In genomic region chr5:50406874-50407273, GRCh38 we compare ENCODE assay signal across 1 cellular context.
TF ChIP-seq lines count a peak whose summit lies in the region.

No MANE protein-coding gene starts in this region.

TF ChIP-seq in IMR-90, 13 proteins besides CTCF, POLR2A, EP300 and RAD21:
- TF ChIP-seq BHLHE40 (IDR thresholded peaks at IDR 0.05; ENCODE audit: low read depth, low read length) (no peak), ELK1 (IDR thresholded peaks at IDR 0.05; ENCODE audit: borderline replicate concordance, low read depth, low read length) (no peak), MXI1 (IDR thresholded peaks at IDR 0.05; ENCODE audit: borderline replicate concordance, low read depth, low read length) (no peak), RFX5 (IDR thresholded peaks at IDR 0.05; ENCODE audit: low read depth, low read length) (no peak), FOS (IDR thresholded peaks at IDR 0.05; ENCODE audit: low read depth, low read length) (no peak), NFE2L2 (IDR thresholded peaks at IDR 0.05; ENCODE audit: low read depth, low read length) (no peak), MAZ (IDR thresholded peaks at IDR 0.05; ENCODE audit: borderline replicate concordance, low read depth, low read length) (no peak), CHD1 (IDR thresholded peaks at IDR 0.05; ENCODE audit: low read depth, low read length) (no peak), RCOR1 (IDR thresholded peaks at IDR 0.05; ENCODE audit: insufficient replicate concordance, low read length) (no peak), CEBPB (IDR thresholded peaks at IDR 0.05; ENCODE audit: low read depth, low read length) (no peak), MAFK (IDR thresholded peaks at IDR 0.05; ENCODE audit: low read depth, low read length) (no peak), SMC3 (IDR thresholded peaks at IDR 0.05; ENCODE audit: low read depth, low read length) (no peak)
- TF ChIP-seq, protein P1, sequence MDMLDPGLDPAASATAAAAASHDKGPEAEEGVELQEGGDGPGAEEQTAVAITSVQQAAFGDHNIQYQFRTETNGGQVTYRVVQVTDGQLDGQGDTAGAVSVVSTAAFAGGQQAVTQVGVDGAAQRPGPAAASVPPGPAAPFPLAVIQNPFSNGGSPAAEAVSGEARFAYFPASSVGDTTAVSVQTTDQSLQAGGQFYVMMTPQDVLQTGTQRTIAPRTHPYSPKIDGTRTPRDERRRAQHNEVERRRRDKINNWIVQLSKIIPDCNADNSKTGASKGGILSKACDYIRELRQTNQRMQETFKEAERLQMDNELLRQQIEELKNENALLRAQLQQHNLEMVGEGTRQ (IDR thresholded peaks at IDR 0.05; ENCODE audit: low read depth, low read length), result no peak
